In genomic region chr10:113708640-113709039, GRCh38 we compare ENCODE assay signal across 28 cellular contexts. TPM values are rescaled to one million over a fixed set of nuclear protein-coding genes. Genes with fewer than 3 reads are reported as not detected.
DNase-seq lines count a peak whose midpoint lies in the region; ATAC-seq and TF ChIP-seq lines count a peak whose summit lies in the region.
"Had no signal": no experiment of that assay in that cellular context is flagged by ENCODE, and none has a peak within 500 bp of the region (broad histone marks: within the 10 kb centered on the region; RNA-seq: fewer than 3 reads in every experiment).

No MANE protein-coding gene starts in this region.

- H3K27me3 ChIP-seq in mesenchymal stem cell (ENCODE audit: control insufficient read depth in 1 of 2, insufficient read depth in 1 of 2, low read length in 2 of 2), result no peaks in the 10 kb centered on the region
- H3K27me3 ChIP-seq: brain microvascular endothelial cell, SJSA1, suprapubic skin, vagina had no signal

- H3K4me2 ChIP-seq in mesenchymal stem cell (ENCODE audit: low read length, poor library complexity, severe bottlenecking), result peak overlapping the region; percentile 20

- H3K4me1 ChIP-seq in mesenchymal stem cell (ENCODE audit: control insufficient read depth, insufficient read depth, low read depth, low read length), result peaks cover 22% of the 10 kb centered on the region
- H3K4me1 ChIP-seq: Caco-2, HAP-1 had no signal

- no peaks in the 10 kb centered on the region for H3K27me3 Mint-ChIP-seq in activated T-cell treated with anti-CD3 and anti-CD28 coated beads, Interleukin-2, amount 50 U/mL, for 72 hours (ENCODE audit: low read depth)
- no peaks in the 10 kb centered on the region for H3K27me3 Mint-ChIP-seq in activated naive CD8-positive, alpha-beta T cell treated with anti-CD3 and anti-CD28 coated beads, Interleukin-2, amount 10 ng/mL, durations not matched to agents 7 days and 5 days
- no peaks in the 10 kb centered on the region for H3K27me3 Mint-ChIP-seq in stimulated activated naive B cell treated with anti-CD40 and anti-IgM and Interleukin-4, amounts not matched to agents 10 μg/mL and 1 μg/mL and 100 μg/mL, for 72 hours
- H3K27me3 Mint-ChIP-seq in activated CD8-positive, alpha-beta T cell treated with anti-CD3 and anti-CD28 coated beads for 36 hours, result no peaks in the 10 kb centered on the region
- H3K27me3 Mint-ChIP-seq: activated CD8-positive, alpha-beta memory T cell treated with anti-CD3 and anti-CD28 coated beads, Interleukin-2, amount 10 ng/mL, durations not matched to agents 7 days and 5 days had no signal

- WGBS in mesenchymal stem cell, result 81% methylated on average over 3 of the region's 6 CpGs

- peak overlapping the region; percentile 39 for H4K8ac ChIP-seq in mesenchymal stem cell (ENCODE audit: low read length)

- H3K4me3 ChIP-seq in mesenchymal stem cell (ENCODE audit: insufficient read depth in 1 of 2, low read depth in 1 of 2, low read length in 2 of 2), result no peak overlapping the region
- H3K4me3 ChIP-seq: HAP-1, lower lobe of right lung, SJSA1, suprapubic skin, vagina had no signal

- H2BK120ac ChIP-seq in mesenchymal stem cell (ENCODE audit: low read depth, low read length), result no peak overlapping the region

- H3K9ac ChIP-seq in mesenchymal stem cell (ENCODE audit: low read length), result no peak overlapping the region

- intact Hi-C loops in activated CD8-positive, alpha-beta T cell treated with anti-CD3 and anti-CD28 coated beads for 36 hours (cut with micrococcal nuclease), result loop anchor here (10.0 kb wide), 1 partner anchor 396 kb away; no protein-coding TSS in a partner anchor

- H3K18ac ChIP-seq in mesenchymal stem cell (ENCODE audit: low read depth in 1 of 2, low read length in 2 of 2), result peak overlapping the region in 1 of 2 experiments; percentile 82

- CTCF ChIA-PET in activated CD8-positive, alpha-beta T cell treated with anti-CD3 and anti-CD28 coated beads for 36 hours (lab: Charles Lee), result interaction anchor here (0.7 kb wide), 1 partner anchor 50 kb away, joined by 3 read pairs; no protein-coding TSS in a partner anchor

- peak overlapping the region; percentile 40 to 45 for H2BK12ac ChIP-seq in mesenchymal stem cell (ENCODE audit: low read length in 2 of 2)

- H3K14ac ChIP-seq in mesenchymal stem cell (ENCODE audit: low read length in 2 of 2), result no peak overlapping the region

- H3K36me3 ChIP-seq in mesenchymal stem cell (ENCODE audit: control insufficient read depth in 1 of 2, insufficient read depth in 2 of 2, low read depth in 1 of 2, low read length in 2 of 2), result peaks cover 2 to 31% of the 10 kb centered on the region in 2 experiments
- H3K36me3 ChIP-seq: brain microvascular endothelial cell, HAP-1, vagina had no signal

- H3K27ac Mint-ChIP-seq in activated T-cell treated with anti-CD3 and anti-CD28 coated beads, Interleukin-2, amount 50 U/mL, for 72 hours, result peak overlapping the region; percentile 50
- H3K27ac Mint-ChIP-seq in activated naive CD8-positive, alpha-beta T cell treated with anti-CD3 and anti-CD28 coated beads, Interleukin-2, amount 10 ng/mL, durations not matched to agents 7 days and 5 days, result peak overlapping the region; percentile 34
- peak overlapping the region; percentile 20 for H3K27ac Mint-ChIP-seq in stimulated activated naive B cell treated with anti-CD40 and anti-IgM and Interleukin-4, amounts not matched to agents 10 μg/mL and 1 μg/mL and 100 μg/mL, for 72 hours
- H3K27ac Mint-ChIP-seq in activated CD8-positive, alpha-beta T cell treated with anti-CD3 and anti-CD28 coated beads for 36 hours, result no peak overlapping the region
- H3K27ac Mint-ChIP-seq: activated CD8-positive, alpha-beta memory T cell treated with anti-CD3 and anti-CD28 coated beads, Interleukin-2, amount 10 ng/mL, durations not matched to agents 7 days and 5 days had no signal

- H2BK5ac ChIP-seq in mesenchymal stem cell (ENCODE audit: low read depth, low read length, poor library complexity, severe bottlenecking), result no peak overlapping the region

- peak overlapping the region in 1 of 2 experiments; percentile 35 for H3K4ac ChIP-seq in mesenchymal stem cell (ENCODE audit: low read depth in 1 of 2, low read length in 2 of 2)

- H3K23ac ChIP-seq in mesenchymal stem cell (ENCODE audit: low read length in 2 of 2), result no peak overlapping the region

- H3K79me1 ChIP-seq in mesenchymal stem cell (replicated peaks; ENCODE audit: low read length, poor library complexity, severe bottlenecking), result peaks cover 31% of the 10 kb centered on the region

- no peaks in the 10 kb centered on the region for H3K36me3 Mint-ChIP-seq in activated T-cell treated with anti-CD3 and anti-CD28 coated beads, Interleukin-2, amount 50 U/mL, for 72 hours (ENCODE audit: insufficient read depth in 2 of 2)
- peaks cover 21% of the 10 kb centered on the region for H3K36me3 Mint-ChIP-seq in activated naive CD8-positive, alpha-beta T cell treated with anti-CD3 and anti-CD28 coated beads, Interleukin-2, amount 10 ng/mL, durations not matched to agents 7 days and 5 days
- H3K36me3 Mint-ChIP-seq in stimulated activated naive B cell treated with anti-CD40 and anti-IgM and Interleukin-4, amounts not matched to agents 10 μg/mL and 1 μg/mL and 100 μg/mL, for 72 hours, result peaks cover 24 to 46% of the 10 kb centered on the region in 2 donors
- H3K36me3 Mint-ChIP-seq in activated CD8-positive, alpha-beta T cell treated with anti-CD3 and anti-CD28 coated beads for 36 hours (ENCODE audit: low read depth), result peaks cover 9% of the 10 kb centered on the region

- no peak for DNase-seq in activated T-cell treated with anti-CD3 and anti-CD28 coated beads, Interleukin-2, amount 50 U/mL, for 72 hours
- no peak for DNase-seq in activated T-cell treated with anti-CD3 and anti-CD28 coated beads, Interleukin-2, amount 50 U/mL, for 48 hours
- DNase-seq in activated naive CD8-positive, alpha-beta T cell treated with anti-CD3 and anti-CD28 coated beads, Interleukin-2, amount 10 ng/mL, durations not matched to agents 7 days and 5 days, result no peak
- peak; percentile 8 for DNase-seq in mesenchymal stem cell
- no peak for DNase-seq in stimulated activated naive B cell treated with anti-CD40 and anti-IgM and Interleukin-4, amounts not matched to agents 10 μg/mL and 1 μg/mL and 100 μg/mL, for 72 hours
- DNase-seq in activated CD8-positive, alpha-beta T cell treated with anti-CD3 and anti-CD28 coated beads for 36 hours, result no peak
- no peak for DNase-seq in ecto neural progenitor cell (ENCODE audit: low spot score)
- DNase-seq in germinal center (ENCODE audit: low spot score), result no peak
- DNase-seq: activated CD4-positive, alpha-beta T cell treated with anti-CD3 and anti-CD28 coated beads for 48 hours; activated CD8-positive, alpha-beta memory T cell treated with anti-CD3 and anti-CD28 coated beads, Interleukin-2, amount 10 ng/mL, durations not matched to agents 7 days and 5 days; Caco-2; lower lobe of right lung; NCI-H1930; retina; small intestine; stimulated activated CD4-positive, alpha-beta T cell treated with anti-CD3 and anti-CD28 coated beads, Interleukin-2, amount 100 ng/mL, for 24 hours; T-helper 2 cell had no signal

- peak overlapping the region; percentile 88 for H3K27ac ChIP-seq in mesenchymal stem cell (ENCODE audit: low read length, poor library complexity, severe bottlenecking)
- H3K27ac ChIP-seq: lower lobe of right lung, suprapubic skin, vagina had no signal

- H2BK15ac ChIP-seq in mesenchymal stem cell (ENCODE audit: low read depth, poor library complexity, severe bottlenecking), result no peak overlapping the region

- peaks cover 17% of the 10 kb centered on the region for H3K4me1 Mint-ChIP-seq in activated T-cell treated with anti-CD3 and anti-CD28 coated beads, Interleukin-2, amount 50 U/mL, for 72 hours (ENCODE audit: low read depth)
- peaks cover 25% of the 10 kb centered on the region for H3K4me1 Mint-ChIP-seq in activated naive CD8-positive, alpha-beta T cell treated with anti-CD3 and anti-CD28 coated beads, Interleukin-2, amount 10 ng/mL, durations not matched to agents 7 days and 5 days
- peaks cover 15 to 34% of the 10 kb centered on the region in 2 donors for H3K4me1 Mint-ChIP-seq in stimulated activated naive B cell treated with anti-CD40 and anti-IgM and Interleukin-4, amounts not matched to agents 10 μg/mL and 1 μg/mL and 100 μg/mL, for 72 hours
- H3K4me1 Mint-ChIP-seq in activated CD8-positive, alpha-beta T cell treated with anti-CD3 and anti-CD28 coated beads for 36 hours (ENCODE audit: low read depth), result peaks cover 24% of the 10 kb centered on the region

- no peak for ATAC-seq in activated T-cell treated with anti-CD3 and anti-CD28 coated beads, Interleukin-2, amount 50 U/mL, for 72 hours (replicated peaks in 1 of 2)
- no peak for ATAC-seq in activated naive CD8-positive, alpha-beta T cell treated with anti-CD3 and anti-CD28 coated beads, Interleukin-2, amount 10 ng/mL, durations not matched to agents 7 days and 5 days (ENCODE audit: low read depth)
- ATAC-seq in stimulated activated naive B cell treated with anti-CD40 and anti-IgM and Interleukin-4, amounts not matched to agents 10 μg/mL and 1 μg/mL and 100 μg/mL, for 72 hours (replicated peaks), result no peak
- ATAC-seq in activated CD8-positive, alpha-beta T cell treated with anti-CD3 and anti-CD28 coated beads for 36 hours, result no peak
- ATAC-seq: activated CD8-positive, alpha-beta memory T cell treated with anti-CD3 and anti-CD28 coated beads, Interleukin-2, amount 10 ng/mL, durations not matched to agents 7 days and 5 days; lower lobe of right lung had no signal

- H3K9me3 Mint-ChIP-seq in activated T-cell treated with anti-CD3 and anti-CD28 coated beads, Interleukin-2, amount 50 U/mL, for 72 hours, result no peaks in the 10 kb centered on the region
- H3K9me3 Mint-ChIP-seq in activated naive CD8-positive, alpha-beta T cell treated with anti-CD3 and anti-CD28 coated beads, Interleukin-2, amount 10 ng/mL, durations not matched to agents 7 days and 5 days, result no peaks in the 10 kb centered on the region
- no peaks in the 10 kb centered on the region for H3K9me3 Mint-ChIP-seq in stimulated activated naive B cell treated with anti-CD40 and anti-IgM and Interleukin-4, amounts not matched to agents 10 μg/mL and 1 μg/mL and 100 μg/mL, for 72 hours
- no peaks in the 10 kb centered on the region for H3K9me3 Mint-ChIP-seq in activated CD8-positive, alpha-beta T cell treated with anti-CD3 and anti-CD28 coated beads for 36 hours

- TF ChIP-seq CTCF in activated CD8-positive, alpha-beta T cell treated with anti-CD3 and anti-CD28 coated beads for 36 hours (IDR thresholded peaks at IDR 0.05), result no peak

- no peaks in the 10 kb centered on the region for H3K9me3 ChIP-seq in mesenchymal stem cell (ENCODE audit: control insufficient read depth, low read length)
- H3K9me3 ChIP-seq: Caco-2, HAP-1, lower lobe of right lung, SJSA1, suprapubic skin, vagina had no signal

- no peak overlapping the region for H3K4me3 Mint-ChIP-seq in activated T-cell treated with anti-CD3 and anti-CD28 coated beads, Interleukin-2, amount 50 U/mL, for 72 hours
- H3K4me3 Mint-ChIP-seq in activated naive CD8-positive, alpha-beta T cell treated with anti-CD3 and anti-CD28 coated beads, Interleukin-2, amount 10 ng/mL, durations not matched to agents 7 days and 5 days, result no peak overlapping the region
- H3K4me3 Mint-ChIP-seq in stimulated activated naive B cell treated with anti-CD40 and anti-IgM and Interleukin-4, amounts not matched to agents 10 μg/mL and 1 μg/mL and 100 μg/mL, for 72 hours, result no peak overlapping the region
- H3K4me3 Mint-ChIP-seq in activated CD8-positive, alpha-beta T cell treated with anti-CD3 and anti-CD28 coated beads for 36 hours, result no peak overlapping the region
- H3K4me3 Mint-ChIP-seq: activated CD8-positive, alpha-beta memory T cell treated with anti-CD3 and anti-CD28 coated beads, Interleukin-2, amount 10 ng/mL, durations not matched to agents 7 days and 5 days had no signal

- no peak overlapping the region for H2AFZ ChIP-seq in mesenchymal stem cell (ENCODE audit: low read depth, low read length)

- H4K91ac ChIP-seq in mesenchymal stem cell (ENCODE audit: low read length), result no peak overlapping the region

- POLR2A ChIA-PET in activated naive CD8-positive, alpha-beta T cell treated with anti-CD3 and anti-CD28 coated beads, Interleukin-2, amount 10 ng/mL, durations not matched to agents 7 days and 5 days (lab: Charles Lee), result no interaction called here
- POLR2A ChIA-PET in activated CD8-positive, alpha-beta T cell treated with anti-CD3 and anti-CD28 coated beads for 36 hours (lab: Charles Lee), result no interaction called here

- no peak overlapping the region for H2AK5ac ChIP-seq in mesenchymal stem cell (ENCODE audit: low read length, severe bottlenecking)

RNA-seq across cellular contexts. Expression of gene CASP7, which starts 28.9 kb away (rescaled TPM):
- 10 to 100 TPM in 1 of 2 donors, 1 to 10 TPM in 1; 9.9 to 18.5 TPM for total RNA-seq in activated T-cell treated with anti-CD3 and anti-CD28 coated beads, Interleukin-2, amount 50 U/mL, for 72 hours
- total RNA-seq in activated naive CD8-positive, alpha-beta T cell treated with anti-CD3 and anti-CD28 coated beads, Interleukin-2, amount 10 ng/mL, durations not matched to agents 7 days and 5 days, result 10 to 100 TPM; 32.6 to 35.9 TPM
- 20.4 TPM for polyA plus RNA-seq in mesenchymal stem cell (2013, experiment 1 of 2)
- polyA plus RNA-seq in mesenchymal stem cell (2013, experiment 2 of 2), result 20.7 TPM
- 10 to 100 TPM; 23.7 to 24.2 TPM for total RNA-seq in activated CD8-positive, alpha-beta T cell treated with anti-CD3 and anti-CD28 coated beads for 36 hours

RNA-seq across cellular contexts. Expression of gene PLEKHS1, which starts 42.8 kb away (rescaled TPM):
- not detected for total RNA-seq in activated T-cell treated with anti-CD3 and anti-CD28 coated beads, Interleukin-2, amount 50 U/mL, for 72 hours
- total RNA-seq in activated naive CD8-positive, alpha-beta T cell treated with anti-CD3 and anti-CD28 coated beads, Interleukin-2, amount 10 ng/mL, durations not matched to agents 7 days and 5 days, result not detected
- 0.14 TPM for polyA plus RNA-seq in mesenchymal stem cell (2013, experiment 1 of 2)
- 0.21 TPM for polyA plus RNA-seq in mesenchymal stem cell (2013, experiment 2 of 2)
- total RNA-seq in activated CD8-positive, alpha-beta T cell treated with anti-CD3 and anti-CD28 coated beads for 36 hours, result not detected
- total RNA-seq: Caco-2, Daoy, IMR-90, kidney epithelial cell, omental fat pad, vagina had no signal
- polyA plus RNA-seq: BJ, IMR-90 had no signal

RNA-seq across cellular contexts. Expression of gene NRAP, which starts 44.8 kb away (rescaled TPM):
- not detected for total RNA-seq in activated T-cell treated with anti-CD3 and anti-CD28 coated beads, Interleukin-2, amount 50 U/mL, for 72 hours
- total RNA-seq in activated naive CD8-positive, alpha-beta T cell treated with anti-CD3 and anti-CD28 coated beads, Interleukin-2, amount 10 ng/mL, durations not matched to agents 7 days and 5 days, result not detected
- not detected for polyA plus RNA-seq in mesenchymal stem cell (2013, experiment 1 of 2)
- not detected for polyA plus RNA-seq in mesenchymal stem cell (2013, experiment 2 of 2)
- not detected for total RNA-seq in activated CD8-positive, alpha-beta T cell treated with anti-CD3 and anti-CD28 coated beads for 36 hours
- total RNA-seq: activated CD8-positive, alpha-beta memory T cell treated with anti-CD3 and anti-CD28 coated beads, Interleukin-2, amount 10 ng/mL, durations not matched to agents 7 days and 5 days; Daoy; IMR-90; kidney epithelial cell; lower lobe of right lung; omental fat pad; RPMI7951; SJSA1; vagina had no signal
- polyA plus RNA-seq: BJ, IMR-90 had no signal
